ENCODE assay signal across 18 cellular contexts in genomic region chr2:96491860-96492497, GRCh38. TPM values are rescaled to one million over a fixed set of nuclear protein-coding genes. Genes with fewer than 3 reads are reported as not detected.
"Had no signal": no experiment of that assay in that cellular context is flagged by ENCODE, and none has a peak within 500 bp of the region (broad histone marks: within the 10 kb centered on the region; RNA-seq: fewer than 3 reads in every experiment).

No MANE protein-coding gene starts in this region.

- DNase-seq: activated CD4-positive, alpha-beta T cell treated with anti-CD3 and anti-CD28 coated beads for 1 hour; activated T-cell treated with anti-CD3 and anti-CD28 coated beads, Interleukin-2, amount 50 U/mL, for 4 hours; anterior cingulate cortex; brain microvascular endothelial cell; effector CD4-positive, alpha-beta T cell; esophagus squamous epithelium; hippocampal formation; kidney; left lung; naive B cell; pancreas; sigmoid colon; spleen; T1000; tibial artery; uterus had no signal

- H3K27me3 Mint-ChIP-seq: central memory CD8-positive, alpha-beta T cell had no signal

- H3K4me3 Mint-ChIP-seq: activated T-cell treated with anti-CD3 and anti-CD28 coated beads, Interleukin-2, amount 50 U/mL, for 4 hours; central memory CD8-positive, alpha-beta T cell; naive B cell had no signal

- H3K27ac Mint-ChIP-seq: naive B cell had no signal

- ATAC-seq: activated T-cell treated with anti-CD3 and anti-CD28 coated beads, Interleukin-2, amount 50 U/mL, for 4 hours; left lung; pancreas had no signal

RNA-seq across cellular contexts. Expression of gene NEURL3, which starts 13.2 kb away (rescaled TPM):
- total RNA-seq: esophagus squamous epithelium, fibroblast of villous mesenchyme, uterus had no signal
